In genomic region chr18:49041677-49042570, GRCh38 we compare ENCODE assay signal across 8 cellular contexts.
A peak's percentile ranks its signal among the peaks of the same experiment; 100 is the strongest.
DNase-seq lines count a peak whose midpoint lies in the region; ATAC-seq, FAIRE-seq and TF ChIP-seq lines count a peak whose summit lies in the region.

No MANE protein-coding gene starts in this region.

- H3K9me3 ChIP-seq in BLaER1: peaks cover 42% of the 10 kb centered on the region
- peaks cover 11% of the 10 kb centered on the region for H3K9me3 ChIP-seq in RWPE2 (ENCODE audit: severe bottlenecking)
- peaks cover 0 to 7% (median 0%) of the 10 kb centered on the region in 4 donors for H3K9me3 ChIP-seq in liver (ENCODE audit: control insufficient read depth in 4 of 4, low read length in 3 of 4)
- peaks cover 0 to 4% of the 10 kb centered on the region in 2 donors for H3K9me3 ChIP-seq in uterus

- peaks cover 62% of the 10 kb centered on the region for H3K4me1 ChIP-seq in BLaER1
- H3K4me1 ChIP-seq in RWPE2 (ENCODE audit: insufficient read depth, poor library complexity, severe bottlenecking): no peaks in the 10 kb centered on the region
- no peaks in the 10 kb centered on the region for H3K4me1 ChIP-seq in liver (ENCODE audit: control insufficient read depth in 4 of 4, insufficient read depth in 4 of 4, low read length in 3 of 4)
- H3K4me1 ChIP-seq in uterus: no peaks in the 10 kb centered on the region

- no peaks in the 10 kb centered on the region for H4K20me1 ChIP-seq in BLaER1

- intact Hi-C loops in uterus (cut with DNase I; ENCODE audit: low total_unique reads): no loop called here

- TF ChIP-seq POLR2A in uterus (IDR thresholded peaks at IDR 0.05): no peak

- in situ Hi-C loops in GM13977 (cut with MboI; ENCODE audit: low pct_unique_long_range_greater_than_20kb, low sequenced_read_pairs, unreplicated experiment): no loop called here

- 89% methylated on average over 10 of the region's 10 CpGs for WGBS in liver

- H3K4me3 ChIP-seq in BLaER1 (no peak overlapping the region), RWPE2 (ENCODE audit: severe bottlenecking) (no peak overlapping the region), bronchial epithelial cell (ENCODE audit: low read depth, low read length) (no peak overlapping the region), liver (ENCODE audit: low read depth in 1 of 3, low read length in 3 of 3) (no peak overlapping the region), uterus (no peak overlapping the region)

- H3K27ac ChIP-seq in BLaER1: peak overlapping the region; percentile 82
- no peak overlapping the region for H3K27ac ChIP-seq in RWPE2 (ENCODE audit: poor library complexity, severe bottlenecking)
- no peak overlapping the region for H3K27ac ChIP-seq in liver (ENCODE audit: low read depth in 1 of 2, low read length in 2 of 2)
- no peak overlapping the region for H3K27ac ChIP-seq in uterus

- no peak for FAIRE-seq in bronchial epithelial cell (lab: Jason Lieb, UNC)

- H3K9ac ChIP-seq in BLaER1 (peak overlapping the region; percentile 59), liver (ENCODE audit: low read depth in 1 of 2, low read length in 2 of 2) (no peak overlapping the region)

- DNase-seq in GM13977 (ENCODE audit: low spot score) (no peak), RWPE2 (ENCODE audit: low spot score) (no peak), bronchial epithelial cell (ENCODE audit: low read depth) (peak; percentile 57), uterus (peak; percentile 60 to 68), middle frontal gyrus (ENCODE audit: extremely low spot score, low spot score) (no peak)

- peak overlapping the region; percentile 54 for H3K4me2 ChIP-seq in BLaER1

- TF ChIP-seq CTCF in GM13977 (IDR thresholded peaks at IDR 0.05; ENCODE audit: extremely low read depth, insufficient read depth, missing control alignments) (peak; percentile 63), RWPE2 (IDR thresholded peaks at IDR 0.05; ENCODE audit: poor library complexity, severe bottlenecking) (peak; percentile 59), bronchial epithelial cell (IDR thresholded peaks at IDR 0.05; ENCODE audit: insufficient read depth, low read length, severe bottlenecking) (peak; percentile 57), liver (IDR thresholded peaks at IDR 0.05; ENCODE audit: low read depth, low read length, missing input control) (peak; percentile 60), uterus (IDR thresholded peaks at IDR 0.05) (peak; percentile 54 to 59 (median 57))

- H3K36me3 ChIP-seq in BLaER1 (peaks cover 67% of the 10 kb centered on the region), RWPE2 (ENCODE audit: low read depth) (peaks cover 3% of the 10 kb centered on the region; the same call in 1 of the 2 replicates), bronchial epithelial cell (ENCODE audit: control insufficient read depth, insufficient read depth, low read length) (no peaks in the 10 kb centered on the region), liver (ENCODE audit: control insufficient read depth in 4 of 4, insufficient read depth in 3 of 4, low read depth in 1 of 4, low read length in 3 of 4) (peaks cover 0 to 5% (median 4%) of the 10 kb centered on the region in 4 donors), uterus (no peaks in the 10 kb centered on the region)

- peak; percentile 78 to 82 for TF ChIP-seq RAD21 in liver (IDR thresholded peaks at IDR 0.05)

- H3K27me3 ChIP-seq in BLaER1 (no peaks in the 10 kb centered on the region), RWPE2 (ENCODE audit: insufficient read depth, poor library complexity, severe bottlenecking) (no peaks in the 10 kb centered on the region), bronchial epithelial cell (ENCODE audit: control insufficient read depth, insufficient read depth, low read length) (no peaks in the 10 kb centered on the region), liver (ENCODE audit: control insufficient read depth in 4 of 4, insufficient read depth in 4 of 4, low read length in 3 of 4) (no peaks in the 10 kb centered on the region), uterus (no peaks in the 10 kb centered on the region)

- peak; percentile 76; the same call in 2 of the 3 replicates for ATAC-seq in RWPE2 (ENCODE audit: low read depth)
- ATAC-seq in HG03354 (IDR thresholded peaks at IDR 0.05; ENCODE audit: poor library complexity, severe bottlenecking, unreplicated experiment): no peak

TF ChIP-seq in liver, 16 proteins besides CTCF, POLR2A, EP300 and RAD21:
- TF ChIP-seq TAF1 (conservative IDR thresholded peaks at IDR 0.05) (no peak), YY1 (IDR thresholded peaks at IDR 0.05) (no peak), FOXA2 (IDR thresholded peaks at IDR 0.05) (no peak), FOXA1 (IDR thresholded peaks at IDR 0.05) (no peak), REST (IDR thresholded peaks at IDR 0.05) (no peak), RXRA (IDR thresholded peaks at IDR 0.05) (no peak), ATF3 (IDR thresholded peaks at IDR 0.05) (no peak)
- TF ChIP-seq, protein P1, sequence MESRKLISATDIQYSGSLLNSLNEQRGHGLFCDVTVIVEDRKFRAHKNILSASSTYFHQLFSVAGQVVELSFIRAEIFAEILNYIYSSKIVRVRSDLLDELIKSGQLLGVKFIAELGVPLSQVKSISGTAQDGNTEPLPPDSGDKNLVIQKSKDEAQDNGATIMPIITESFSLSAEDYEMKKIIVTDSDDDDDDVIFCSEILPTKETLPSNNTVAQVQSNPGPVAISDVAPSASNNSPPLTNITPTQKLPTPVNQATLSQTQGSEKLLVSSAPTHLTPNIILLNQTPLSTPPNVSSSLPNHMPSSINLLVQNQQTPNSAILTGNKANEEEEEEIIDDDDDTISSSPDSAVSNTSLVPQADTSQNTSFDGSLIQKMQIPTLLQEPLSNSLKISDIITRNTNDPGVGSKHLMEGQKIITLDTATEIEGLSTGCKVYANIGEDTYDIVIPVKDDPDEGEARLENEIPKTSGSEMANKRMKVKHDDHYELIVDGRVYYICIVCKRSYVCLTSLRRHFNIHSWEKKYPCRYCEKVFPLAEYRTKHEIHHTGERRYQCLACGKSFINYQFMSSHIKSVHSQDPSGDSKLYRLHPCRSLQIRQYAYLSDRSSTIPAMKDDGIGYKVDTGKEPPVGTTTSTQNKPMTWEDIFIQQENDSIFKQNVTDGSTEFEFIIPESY (IDR thresholded peaks at IDR 0.05): no peak
TF ChIP-seq in liver: peak in this region for 0.

Comparison
In these comparisons a context has a peak if more than half of its experiments do, and no peak if none do; other contexts are left out.
1. DNase-seq: peak in bronchial epithelial cell (single experiment) and uterus (2 of 2); none in GM13977 (single experiment), RWPE2 (single experiment) and middle frontal gyrus (single experiment).
2. Peak in every context shown above with its lines, with median percentiles within 50 percentile points of each other: CTCF ChIP-seq.